37 cellular contexts compared by ENCODE assay signal in genomic region chr19:48025480-48025879, GRCh38. TPM values are rescaled to one million over a fixed set of nuclear protein-coding genes. Genes with fewer than 3 reads are reported as not detected.
"Had no signal": no experiment of that assay in that cellular context is flagged by ENCODE, and none has a peak within 500 bp of the region (broad histone marks: within the 10 kb centered on the region; RNA-seq: fewer than 3 reads in every experiment).

No MANE protein-coding gene starts in this region.

- H3K9me3 ChIP-seq: MG63 had no signal

- DNase-seq: Karpas-422, Kasumi-1, MG63, MM.1S, MV-4-11, NCI-H1048, NCI-H1092, NCI-H1092 treated with DMSO at 0.1 percent for 48 hours, NCI-H1105, NCI-H1105 treated with DMSO at 0.1 percent for 48 hours, NCI-H1417, NCI-H1417 treated with DMSO at 0.1 percent for 48 hours, NCI-H1436, NCI-H1436 treated with DMSO at 0.1 percent for 48 hours, NCI-H146, NCI-H1694, NCI-H1694 treated with DMSO at 0.1 percent for 48 hours, NCI-H187, NCI-H187 treated with DMSO at 0.1 percent for 48 hours, NCI-H1930, NCI-H2029, NCI-H2029 treated with DMSO at 0.1 percent for 48 hours, NCI-H2081, NCI-H2081 treated with DMSO at 0.1 percent for 48 hours, NCI-H2107, NCI-H2171, NCI-H2171 treated with DMSO at 0.1 percent for 48 hours, NCI-H2227 treated with DMSO at 0.1 percent for 48 hours, NCI-H226, NCI-H345, NCI-H446, NCI-H446 treated with DMSO at 0.1 percent for 48 hours, NCI-H510A, NCI-H510A treated with DMSO at 0.1 percent for 48 hours had no signal

- H3K4me3 ChIP-seq: MG63 had no signal

- H3K36me3 ChIP-seq: MG63 had no signal

RNA-seq across cellular contexts. Expression of gene CABP5, which starts 18.4 kb away (rescaled TPM):
- total RNA-seq: LHCN-M2, MCF 10A, NCI-H460 had no signal

RNA-seq across cellular contexts. Expression of gene ELSPBP1, which starts 31.0 kb away (rescaled TPM):
- total RNA-seq: LHCN-M2, MCF 10A, NCI-H460 had no signal

RNA-seq across cellular contexts. Expression of gene BSPH1, which starts 33.5 kb away (rescaled TPM):
- total RNA-seq: LHCN-M2, MCF 10A, NCI-H460 had no signal
